Comparison of ENCODE assay signal across 19 cellular contexts in genomic region chr4:104915864-104916263, GRCh38.
DNase-seq lines count a peak whose midpoint lies in the region; ATAC-seq and TF ChIP-seq lines count a peak whose summit lies in the region.
"Had no signal": no experiment of that assay in that cellular context is flagged by ENCODE, and none has a peak within 500 bp of the region (broad histone marks: within the 10 kb centered on the region; RNA-seq: fewer than 3 reads in every experiment).

No MANE protein-coding gene starts in this region.

- H2BK120ac ChIP-seq in H9 (ENCODE audit: low read depth, low read length, poor library complexity, severe bottlenecking), result no peak overlapping the region

- no peak overlapping the region for H3K4ac ChIP-seq in H9 (ENCODE audit: low read depth, low read length)

- H3K9me3 ChIP-seq in H9 (ENCODE audit: control insufficient read depth, low read depth, low read length) (no peaks in the 10 kb centered on the region), neural progenitor cell (ENCODE audit: low read depth) (no peaks in the 10 kb centered on the region), testis (no peaks in the 10 kb centered on the region)
- H3K9me3 ChIP-seq: SK-N-SH had no signal

- no peak overlapping the region for H4K5ac ChIP-seq in H9 (ENCODE audit: insufficient read length, low read depth, low read length)

- H4K8ac ChIP-seq in H9 (replicated peaks; ENCODE audit: insufficient read length, low read depth, low read length), result no peak overlapping the region

- H3K56ac ChIP-seq in H9 (ENCODE audit: insufficient read length, low read depth, low read length), result no peak overlapping the region

- H3K18ac ChIP-seq in H9 (ENCODE audit: insufficient read length, low read depth, low read length), result no peak overlapping the region

- no peak overlapping the region for H2AK5ac ChIP-seq in H9 (ENCODE audit: insufficient read length, low read length)

- intact Hi-C loops in testis (cut with DNase I; ENCODE audit: low total_unique reads), result no loop called here

- H3K14ac ChIP-seq in H9 (ENCODE audit: insufficient read depth, low read length), result no peak overlapping the region

- no peak overlapping the region for H3K4me3 ChIP-seq in neural progenitor cell
- no peak overlapping the region for H3K4me3 ChIP-seq in testis
- H3K4me3 ChIP-seq: BLaER1 had no signal

- H2BK20ac ChIP-seq in H9 (ENCODE audit: low read depth, low read length, poor library complexity, severe bottlenecking), result no peak overlapping the region

- no peak overlapping the region for H3K9ac ChIP-seq in H9 (ENCODE audit: extremely low read depth, insufficient read length, low read length)
- H3K9ac ChIP-seq in neural progenitor cell, result no peak overlapping the region
- H3K9ac ChIP-seq: BLaER1, SK-N-SH had no signal

- H3K4me3 Mint-ChIP-seq in H9 (no peak overlapping the region; a peak in 1 of 5 replicates), neural progenitor cell (no peak overlapping the region)
- H3K4me3 Mint-ChIP-seq: CD4-positive, CD25-positive, alpha-beta regulatory T cell had no signal

- H3K27me3 Mint-ChIP-seq in H9 (ENCODE audit: low read depth), result peaks cover 98% of the 10 kb centered on the region
- H3K27me3 Mint-ChIP-seq in neural progenitor cell (ENCODE audit: insufficient read depth, low read depth), result no peaks in the 10 kb centered on the region

- no peak overlapping the region for H2BK5ac ChIP-seq in H9 (ENCODE audit: insufficient read length, low read length)

- peaks cover 8 to 15% of the 10 kb centered on the region in 2 experiments; a peak in 4 of 5 replicates for H3K9me3 Mint-ChIP-seq in H9
- no peaks in the 10 kb centered on the region for H3K9me3 Mint-ChIP-seq in neural progenitor cell

- ATAC-seq in HG02610 (IDR thresholded peaks at IDR 0.05; ENCODE audit: unreplicated experiment), result no peak
- ATAC-seq: PC-3 had no signal

- H2BK12ac ChIP-seq in H9 (ENCODE audit: insufficient read length, low read depth, low read length), result no peak overlapping the region

- WGBS in H9 (ENCODE audit: extremely low coverage, insufficient read length, low lambda C conversion rate), result no CpG with 5 or more reads among the region's 3 CpGs
- 41 to 77% methylated on average over 3 of the region's 3 CpGs for WGBS in testis, 2 donors

- H3K4me1 Mint-ChIP-seq in H9 (peaks cover 8 to 11% of the 10 kb centered on the region in 2 experiments), neural progenitor cell (no peaks in the 10 kb centered on the region)

- TF ChIP-seq POLR2A in testis (IDR thresholded peaks at IDR 0.05), result no peak

- no peaks in the 10 kb centered on the region for H3F3A ChIP-seq in neural progenitor cell (ENCODE audit: low read depth)

- H2BK15ac ChIP-seq in H9 (ENCODE audit: low read depth, low read length), result no peak overlapping the region

- H3K79me1 ChIP-seq in H9 (ENCODE audit: insufficient read depth, low read depth, low read length, poor library complexity, severe bottlenecking), result no peaks in the 10 kb centered on the region

- H4K91ac ChIP-seq in H9 (ENCODE audit: insufficient read length, low read depth, low read length), result no peak overlapping the region

- H3K4me2 ChIP-seq in H9 (ENCODE audit: insufficient read depth, insufficient read length, low read length), result no peak overlapping the region
- H3K4me2 ChIP-seq in neural progenitor cell, result no peak overlapping the region
- H3K4me2 ChIP-seq: BLaER1, SK-N-SH had no signal

- no peak for TF ChIP-seq CTCF in H9 (conservative IDR thresholded peaks at IDR 0.05)
- no peak for TF ChIP-seq CTCF in neural progenitor cell (IDR thresholded peaks at IDR 0.05)
- TF ChIP-seq CTCF in testis (IDR thresholded peaks at IDR 0.05), result no peak

- H3K27ac ChIP-seq in H9 (ENCODE audit: insufficient read length, low read depth, low read length) (no peak overlapping the region), neural progenitor cell (no peak overlapping the region), testis (no peak overlapping the region)
- H3K27ac ChIP-seq: BLaER1 had no signal

- H2AFZ ChIP-seq in H9 (ENCODE audit: low read length) (no peak overlapping the region), neural progenitor cell (replicated peaks) (peak overlapping the region; percentile 35)

- H3K36me3 ChIP-seq in neural progenitor cell (no peaks in the 10 kb centered on the region), testis (ENCODE audit: low read depth, missing control alignments) (no peaks in the 10 kb centered on the region)
- H3K36me3 ChIP-seq: BLaER1 had no signal

- H3K27ac Mint-ChIP-seq in H9, result no peak overlapping the region
- no peak overlapping the region for H3K27ac Mint-ChIP-seq in neural progenitor cell
- H3K27ac Mint-ChIP-seq: CD4-positive, CD25-positive, alpha-beta regulatory T cell had no signal

- H3K36me3 Mint-ChIP-seq in H9 (ENCODE audit: insufficient read depth in 1 of 3, low read depth in 3 of 3), result no peaks in the 10 kb centered on the region
- H3K36me3 Mint-ChIP-seq in neural progenitor cell, result no peaks in the 10 kb centered on the region
- H3K36me3 Mint-ChIP-seq: CD4-positive, CD25-positive, alpha-beta regulatory T cell had no signal

- H3K4me1 ChIP-seq in H9 (ENCODE audit: insufficient read depth, low read length) (no peaks in the 10 kb centered on the region), neural progenitor cell (peaks cover 5% of the 10 kb centered on the region), testis (no peaks in the 10 kb centered on the region)
- H3K4me1 ChIP-seq: BLaER1 had no signal

- H3K23me2 ChIP-seq in H9 (ENCODE audit: insufficient read length, low read depth, low read length, poor library complexity, severe bottlenecking), result no peaks in the 10 kb centered on the region

- H4K20me1 ChIP-seq in H9 (ENCODE audit: control insufficient read depth, insufficient read depth, insufficient read length) (no peaks in the 10 kb centered on the region), neural progenitor cell (ENCODE audit: low read depth) (no peaks in the 10 kb centered on the region)
- H4K20me1 ChIP-seq: BLaER1 had no signal

- H3K27me3 ChIP-seq in H9 (ENCODE audit: insufficient read depth, low read length) (peaks cover 71% of the 10 kb centered on the region), neural progenitor cell (peaks cover 52% of the 10 kb centered on the region), testis (no peaks in the 10 kb centered on the region)
- H3K27me3 ChIP-seq: BLaER1 had no signal

- H3K23ac ChIP-seq in H9 (ENCODE audit: insufficient read length, low read depth, low read length), result no peak overlapping the region

- H3K79me2 ChIP-seq in H9 (ENCODE audit: insufficient read depth, low read length) (no peaks in the 10 kb centered on the region), neural progenitor cell (ENCODE audit: low read depth) (no peaks in the 10 kb centered on the region)

- DNase-seq in H9 (peak; percentile 73), cerebellum (ENCODE audit: low spot score) (peak; percentile 1), iPS-NIHi11 (ENCODE audit: low spot score) (peak; percentile 58), neural progenitor cell (ENCODE audit: low spot score) (no peak), testis (no peak), SKM-1 (lab: John Stamatoyannopoulos, UW; ENCODE audit: unreplicated experiment) (no peak)
- DNase-seq: CD4-positive, CD25-positive, alpha-beta regulatory T cell; GOT3; NCI-H1048; NCI-H1417; NCI-H1694; NCI-H2081; NCI-H226; NCI-H510A; NCI-H748 treated with DMSO at 0.1 percent for 48 hours; PC-3; SK-N-SH had no signal

- no peak overlapping the region for H3T11ph ChIP-seq in H9 (ENCODE audit: low read length)

Comparison
In these comparisons a context has a peak if more than half of its experiments do, and no peak if none do; other contexts are left out.
1. DNase-seq: peak in H9 (single experiment), cerebellum (single experiment) and iPS-NIHi11 (single experiment); none in neural progenitor cell (single experiment), testis (single experiment) and SKM-1 (single experiment).